ENCODE assay signal across 1 cellular context in the genomic region with DNA sequence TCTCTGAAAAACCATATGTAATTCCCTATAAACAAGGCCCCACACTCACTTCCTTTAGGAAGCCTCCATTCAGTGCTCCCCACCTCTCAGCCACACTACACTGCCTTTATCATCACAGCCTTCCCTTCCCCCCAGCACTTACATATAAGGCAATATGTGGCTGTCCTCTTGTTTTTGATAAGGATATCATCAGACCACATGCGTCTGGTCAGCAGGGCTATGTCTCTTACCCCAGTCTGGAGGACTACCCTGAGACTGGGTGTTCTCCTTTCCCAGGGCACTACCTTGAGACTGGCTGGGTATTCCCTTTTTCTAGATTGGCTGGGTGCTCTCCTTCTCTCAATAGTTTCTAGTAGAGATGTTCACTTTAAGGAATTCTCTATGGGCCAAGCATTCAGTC.
TF ChIP-seq lines count a peak whose summit lies in the region.

No MANE protein-coding gene starts in this region.

TF ChIP-seq in K562, 482 proteins besides CTCF, POLR2A, EP300 and RAD21 (continued from another document and continues in another):
- TF ChIP-seq, protein P1, sequence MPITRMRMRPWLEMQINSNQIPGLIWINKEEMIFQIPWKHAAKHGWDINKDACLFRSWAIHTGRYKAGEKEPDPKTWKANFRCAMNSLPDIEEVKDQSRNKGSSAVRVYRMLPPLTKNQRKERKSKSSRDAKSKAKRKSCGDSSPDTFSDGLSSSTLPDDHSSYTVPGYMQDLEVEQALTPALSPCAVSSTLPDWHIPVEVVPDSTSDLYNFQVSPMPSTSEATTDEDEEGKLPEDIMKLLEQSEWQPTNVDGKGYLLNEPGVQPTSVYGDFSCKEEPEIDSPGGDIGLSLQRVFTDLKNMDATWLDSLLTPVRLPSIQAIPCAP (CRISPR knock-in tag; IDR thresholded peaks at IDR 0.05; ENCODE audit: borderline replicate concordance), result no peak
- TF ChIP-seq PTRF (tag; IDR thresholded peaks at IDR 0.05), result no peak
- no peak for TF ChIP-seq BRCA1 (IDR thresholded peaks at IDR 0.05)
- TF ChIP-seq BRCA1 (CRISPR knock-in tag; IDR thresholded peaks at IDR 0.05), result no peak
- TF ChIP-seq MCM2 (IDR thresholded peaks at IDR 0.05; ENCODE audit: low read depth), result no peak
- TF ChIP-seq HNRNPH1 (optimal IDR thresholded peaks at IDR 0.05; ENCODE audit: low read depth, low read length), result no peak
- no peak for TF ChIP-seq KDM5B (IDR thresholded peaks at IDR 0.05; ENCODE audit: insufficient replicate concordance, low read depth, low read length)
- TF ChIP-seq SMAD4 (CRISPR knock-in tag; conservative IDR thresholded peaks at IDR 0.05), result peak; percentile 71
- no peak for TF ChIP-seq ZFX (CRISPR knock-in tag; IDR thresholded peaks at IDR 0.05)
- peak; percentile 63; the same call in 1 of the 2 replicates for TF ChIP-seq CREM (IDR thresholded peaks at IDR 0.05; ENCODE audit: low read depth)
- TF ChIP-seq, protein P2, sequence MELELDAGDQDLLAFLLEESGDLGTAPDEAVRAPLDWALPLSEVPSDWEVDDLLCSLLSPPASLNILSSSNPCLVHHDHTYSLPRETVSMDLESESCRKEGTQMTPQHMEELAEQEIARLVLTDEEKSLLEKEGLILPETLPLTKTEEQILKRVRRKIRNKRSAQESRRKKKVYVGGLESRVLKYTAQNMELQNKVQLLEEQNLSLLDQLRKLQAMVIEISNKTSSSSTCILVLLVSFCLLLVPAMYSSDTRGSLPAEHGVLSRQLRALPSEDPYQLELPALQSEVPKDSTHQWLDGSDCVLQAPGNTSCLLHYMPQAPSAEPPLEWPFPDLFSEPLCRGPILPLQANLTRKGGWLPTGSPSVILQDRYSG (tag; conservative IDR thresholded peaks at IDR 0.05; ENCODE audit: low read depth), result no peak; the same call in 1 of the 2 replicates
- TF ChIP-seq RAD51 (IDR thresholded peaks at IDR 0.05; ENCODE audit: borderline replicate concordance, low read depth), result no peak
- TF ChIP-seq ZNF609 (CRISPR knock-in tag; IDR thresholded peaks at IDR 0.05; ENCODE audit: borderline replicate concordance), result no peak
- no peak for TF ChIP-seq PHTF2 (CRISPR knock-in tag; IDR thresholded peaks at IDR 0.05)
- no peak for TF ChIP-seq PHF21A (IDR thresholded peaks at IDR 0.05; ENCODE audit: borderline replicate concordance, low read depth)
- no peak for TF ChIP-seq ZFPM2 (CRISPR knock-in tag; IDR thresholded peaks at IDR 0.05)
- TF ChIP-seq GATA2 (CRISPR knock-in tag; IDR thresholded peaks at IDR 0.05), result 0 out of 2 replicates have a peak, but pooled peaks have one; percentile 28
- TF ChIP-seq NR2F6 (CRISPR knock-in tag; IDR thresholded peaks at IDR 0.05), result no peak
- TF ChIP-seq, protein P3, sequence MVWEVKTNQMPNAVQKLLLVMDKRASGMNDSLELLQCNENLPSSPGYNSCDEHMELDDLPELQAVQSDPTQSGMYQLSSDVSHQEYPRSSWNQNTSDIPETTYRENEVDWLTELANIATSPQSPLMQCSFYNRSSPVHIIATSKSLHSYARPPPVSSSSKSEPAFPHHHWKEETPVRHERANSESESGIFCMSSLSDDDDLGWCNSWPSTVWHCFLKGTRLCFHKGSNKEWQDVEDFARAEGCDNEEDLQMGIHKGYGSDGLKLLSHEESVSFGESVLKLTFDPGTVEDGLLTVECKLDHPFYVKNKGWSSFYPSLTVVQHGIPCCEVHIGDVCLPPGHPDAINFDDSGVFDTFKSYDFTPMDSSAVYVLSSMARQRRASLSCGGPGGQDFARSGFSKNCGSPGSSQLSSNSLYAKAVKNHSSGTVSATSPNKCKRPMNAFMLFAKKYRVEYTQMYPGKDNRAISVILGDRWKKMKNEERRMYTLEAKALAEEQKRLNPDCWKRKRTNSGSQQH (CRISPR knock-in tag; IDR thresholded peaks at IDR 0.05), result 0 out of 2 replicates have a peak, but pooled peaks have one; percentile 17
- no peak for TF ChIP-seq ZBTB5 (IDR thresholded peaks at IDR 0.05)
- peak; percentile 88 for TF ChIP-seq NCOR1 (IDR thresholded peaks at IDR 0.05)
- no peak for TF ChIP-seq NCOA4 (IDR thresholded peaks at IDR 0.05; ENCODE audit: partially characterized antibody)
- no peak for TF ChIP-seq ZNF3 (CRISPR knock-in tag; IDR thresholded peaks at IDR 0.05)
- TF ChIP-seq MAFF (IDR thresholded peaks at IDR 0.05; ENCODE audit: low read length), result no peak
- TF ChIP-seq ZNF212 (CRISPR knock-in tag; IDR thresholded peaks at IDR 0.05), result no peak
- TF ChIP-seq MAX (CRISPR knock-in tag; IDR thresholded peaks at IDR 0.05), result no peak
- TF ChIP-seq FOXK1 (CRISPR knock-in tag; IDR thresholded peaks at IDR 0.05; ENCODE audit: borderline replicate concordance), result no peak
- no peak for TF ChIP-seq SRSF1 (IDR thresholded peaks at IDR 0.05; ENCODE audit: low read depth, low read length)
- TF ChIP-seq ZNF239 (CRISPR knock-in tag; IDR thresholded peaks at IDR 0.05), result 0 out of 2 replicates have a peak, but pooled peaks have one; percentile 19
- TF ChIP-seq ZZZ3 (IDR thresholded peaks at IDR 0.05), result no peak
- TF ChIP-seq RCOR1 (IDR thresholded peaks at IDR 0.05; ENCODE audit: borderline replicate concordance in 1 of 2, low read depth in 2 of 2, low read length in 2 of 2), result peak in 1 of 2 experiments; percentile 86; a peak in 3 of 4 replicates
- TF ChIP-seq CBX1 (IDR thresholded peaks at IDR 0.05; ENCODE audit: low read depth), result no peak
- peak; percentile 30; the same call in 1 of the 2 replicates for TF ChIP-seq JUND (IDR thresholded peaks at IDR 0.05; ENCODE audit: borderline replicate concordance, low read depth, low read length)
- TF ChIP-seq JUND (tag; IDR thresholded peaks at IDR 0.05; ENCODE audit: borderline replicate concordance, low read depth, low read length), result no peak; the same call in 2 of the 3 replicates
- TF ChIP-seq MTA3 (IDR thresholded peaks at IDR 0.05; ENCODE audit: borderline replicate concordance), result no peak
- no peak for TF ChIP-seq HCFC1 (IDR thresholded peaks at IDR 0.05; ENCODE audit: low read depth, low read length)
- TF ChIP-seq ZNF77 (CRISPR knock-in tag; IDR thresholded peaks at IDR 0.05), result no peak
- 0 out of 2 replicates have a peak, but pooled peaks have one; percentile 5 for TF ChIP-seq BCOR (IDR thresholded peaks at IDR 0.05)
- no peak for TF ChIP-seq SIX5 (IDR thresholded peaks at IDR 0.05; ENCODE audit: borderline replicate concordance in 1 of 2, insufficient read depth in 1 of 2, low read depth in 1 of 2, low read length in 2 of 2)
- no peak for TF ChIP-seq FOXP1 (CRISPR knock-in tag; IDR thresholded peaks at IDR 0.05)
- TF ChIP-seq PCBP1 (IDR thresholded peaks at IDR 0.05; ENCODE audit: low read depth, low read length, poor library complexity, severe bottlenecking), result no peak
- TF ChIP-seq, protein P4, sequence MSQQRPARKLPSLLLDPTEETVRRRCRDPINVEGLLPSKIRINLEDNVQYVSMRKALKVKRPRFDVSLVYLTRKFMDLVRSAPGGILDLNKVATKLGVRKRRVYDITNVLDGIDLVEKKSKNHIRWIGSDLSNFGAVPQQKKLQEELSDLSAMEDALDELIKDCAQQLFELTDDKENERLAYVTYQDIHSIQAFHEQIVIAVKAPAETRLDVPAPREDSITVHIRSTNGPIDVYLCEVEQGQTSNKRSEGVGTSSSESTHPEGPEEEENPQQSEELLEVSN (IDR thresholded peaks at IDR 0.05; ENCODE audit: borderline replicate concordance in 1 of 2, extremely low read depth in 1 of 2, insufficient read depth in 1 of 2, insufficient read length in 1 of 2, low read depth in 1 of 2, low read length in 1 of 2, poor library complexity in 1 of 2, severe bottlenecking in 1 of 2), result no peak
- TF ChIP-seq RNF2 (IDR thresholded peaks at IDR 0.05), result peak; percentile 55; the same call in 1 of the 2 replicates
- TF ChIP-seq ZNF134 (CRISPR knock-in tag; conservative IDR thresholded peaks at IDR 0.05), result no peak
- TF ChIP-seq RBM39 (optimal IDR thresholded peaks at IDR 0.05; ENCODE audit: low read depth, low read length), result no peak
- TF ChIP-seq TAF1 (IDR thresholded peaks at IDR 0.05; ENCODE audit: control insufficient read depth, extremely low read depth, insufficient read depth, low read length, severe bottlenecking), result no peak
- TF ChIP-seq, protein P5, sequence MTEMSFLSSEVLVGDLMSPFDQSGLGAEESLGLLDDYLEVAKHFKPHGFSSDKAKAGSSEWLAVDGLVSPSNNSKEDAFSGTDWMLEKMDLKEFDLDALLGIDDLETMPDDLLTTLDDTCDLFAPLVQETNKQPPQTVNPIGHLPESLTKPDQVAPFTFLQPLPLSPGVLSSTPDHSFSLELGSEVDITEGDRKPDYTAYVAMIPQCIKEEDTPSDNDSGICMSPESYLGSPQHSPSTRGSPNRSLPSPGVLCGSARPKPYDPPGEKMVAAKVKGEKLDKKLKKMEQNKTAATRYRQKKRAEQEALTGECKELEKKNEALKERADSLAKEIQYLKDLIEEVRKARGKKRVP (CRISPR knock-in tag; IDR thresholded peaks at IDR 0.05), result 0 out of 2 replicates have a peak, but pooled peaks have one; percentile 5
- TF ChIP-seq MTA2 (IDR thresholded peaks at IDR 0.05; ENCODE audit: low read depth), result peak; percentile 54; the same call in 1 of the 2 replicates
- TF ChIP-seq E2F3 (CRISPR knock-in tag; IDR thresholded peaks at IDR 0.05), result no peak
- no peak for TF ChIP-seq ZNF507 (tag; conservative IDR thresholded peaks at IDR 0.05)
- TF ChIP-seq SRSF9 (IDR thresholded peaks at IDR 0.05; ENCODE audit: borderline replicate concordance, low read depth, low read length), result no peak
- no peak for TF ChIP-seq MEIS2 (IDR thresholded peaks at IDR 0.05; ENCODE audit: partially characterized antibody)
- TF ChIP-seq ZNF23 (CRISPR knock-in tag; IDR thresholded peaks at IDR 0.05), result no peak
- TF ChIP-seq, protein P6, sequence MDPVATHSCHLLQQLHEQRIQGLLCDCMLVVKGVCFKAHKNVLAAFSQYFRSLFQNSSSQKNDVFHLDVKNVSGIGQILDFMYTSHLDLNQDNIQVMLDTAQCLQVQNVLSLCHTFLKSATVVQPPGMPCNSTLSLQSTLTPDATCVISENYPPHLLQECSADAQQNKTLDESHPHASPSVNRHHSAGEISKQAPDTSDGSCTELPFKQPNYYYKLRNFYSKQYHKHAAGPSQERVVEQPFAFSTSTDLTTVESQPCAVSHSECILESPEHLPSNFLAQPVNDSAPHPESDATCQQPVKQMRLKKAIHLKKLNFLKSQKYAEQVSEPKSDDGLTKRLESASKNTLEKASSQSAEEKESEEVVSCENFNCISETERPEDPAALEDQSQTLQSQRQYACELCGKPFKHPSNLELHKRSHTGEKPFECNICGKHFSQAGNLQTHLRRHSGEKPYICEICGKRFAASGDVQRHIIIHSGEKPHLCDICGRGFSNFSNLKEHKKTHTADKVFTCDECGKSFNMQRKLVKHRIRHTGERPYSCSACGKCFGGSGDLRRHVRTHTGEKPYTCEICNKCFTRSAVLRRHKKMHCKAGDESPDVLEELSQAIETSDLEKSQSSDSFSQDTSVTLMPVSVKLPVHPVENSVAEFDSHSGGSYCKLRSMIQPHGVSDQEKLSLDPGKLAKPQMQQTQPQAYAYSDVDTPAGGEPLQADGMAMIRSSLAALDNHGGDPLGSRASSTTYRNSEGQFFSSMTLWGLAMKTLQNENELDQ (CRISPR knock-in tag; IDR thresholded peaks at IDR 0.05; ENCODE audit: borderline replicate concordance), result no peak
